2 cellular contexts compared by ENCODE assay signal in genomic region chr5:115126303-115126702, GRCh38.
TF ChIP-seq lines count a peak whose summit lies in the region.

No MANE protein-coding gene starts in this region.

TF ChIP-seq in IMR-90, 13 proteins besides CTCF, POLR2A, EP300 and RAD21:
- TF ChIP-seq RCOR1 (IDR thresholded peaks at IDR 0.05; ENCODE audit: insufficient replicate concordance, low read length) = no peak
- no peak for TF ChIP-seq FOS (IDR thresholded peaks at IDR 0.05; ENCODE audit: low read depth, low read length)
- TF ChIP-seq USF2 (IDR thresholded peaks at IDR 0.05; ENCODE audit: low read depth, low read length) = no peak
- no peak for TF ChIP-seq ELK1 (IDR thresholded peaks at IDR 0.05; ENCODE audit: borderline replicate concordance, low read depth, low read length)
- TF ChIP-seq MXI1 (IDR thresholded peaks at IDR 0.05; ENCODE audit: borderline replicate concordance, low read depth, low read length) = no peak
- no peak for TF ChIP-seq MAZ (IDR thresholded peaks at IDR 0.05; ENCODE audit: borderline replicate concordance, low read depth, low read length)
- no peak for TF ChIP-seq CEBPB (IDR thresholded peaks at IDR 0.05; ENCODE audit: low read depth, low read length)
- TF ChIP-seq RFX5 (IDR thresholded peaks at IDR 0.05; ENCODE audit: low read depth, low read length) = no peak
- no peak for TF ChIP-seq CHD1 (IDR thresholded peaks at IDR 0.05; ENCODE audit: low read depth, low read length)
- TF ChIP-seq SMC3 (IDR thresholded peaks at IDR 0.05; ENCODE audit: low read depth, low read length) = no peak
- no peak for TF ChIP-seq NFE2L2 (IDR thresholded peaks at IDR 0.05; ENCODE audit: low read depth, low read length)
- no peak for TF ChIP-seq BHLHE40 (IDR thresholded peaks at IDR 0.05; ENCODE audit: low read depth, low read length)
- no peak for TF ChIP-seq MAFK (IDR thresholded peaks at IDR 0.05; ENCODE audit: low read depth, low read length)

TF ChIP-seq in GM12878, 131 proteins besides CTCF, POLR2A, EP300 and RAD21:
- TF ChIP-seq ZNF687 (IDR thresholded peaks at IDR 0.05) (no peak), NBN (IDR thresholded peaks at IDR 0.05) (no peak), ATF3 (IDR thresholded peaks at IDR 0.05; ENCODE audit: borderline replicate concordance, extremely low read depth, low read depth, low read length) (no peak), TCF7 (IDR thresholded peaks at IDR 0.05; ENCODE audit: borderline replicate concordance) (no peak), BHLHE40 (IDR thresholded peaks at IDR 0.05; ENCODE audit: borderline replicate concordance in 1 of 2, low read depth in 2 of 2, low read length in 1 of 2) (no peak), MAX (IDR thresholded peaks at IDR 0.05; ENCODE audit: low read depth, low read length) (no peak), TBL1XR1 (IDR thresholded peaks at IDR 0.05; ENCODE audit: low read depth, low read length) (no peak), HDAC2 (IDR thresholded peaks at IDR 0.05) (no peak), JUND (IDR thresholded peaks at IDR 0.05; ENCODE audit: low read depth, low read length) (no peak), BACH1 (IDR thresholded peaks at IDR 0.05; ENCODE audit: borderline replicate concordance) (no peak), ESRRA (IDR thresholded peaks at IDR 0.05; ENCODE audit: low read length) (no peak), STAT3 (IDR thresholded peaks at IDR 0.05; ENCODE audit: low read depth, low read length) (no peak), RELA (IDR thresholded peaks at IDR 0.05; ENCODE audit: borderline replicate concordance, partially characterized antibody) (no peak), MTA3 (IDR thresholded peaks at IDR 0.05; ENCODE audit: borderline replicate concordance, low read length) (no peak)
TF ChIP-seq in GM12878: peak in this region for 0.
